10 cellular contexts compared by ENCODE assay signal in the genomic region with DNA sequence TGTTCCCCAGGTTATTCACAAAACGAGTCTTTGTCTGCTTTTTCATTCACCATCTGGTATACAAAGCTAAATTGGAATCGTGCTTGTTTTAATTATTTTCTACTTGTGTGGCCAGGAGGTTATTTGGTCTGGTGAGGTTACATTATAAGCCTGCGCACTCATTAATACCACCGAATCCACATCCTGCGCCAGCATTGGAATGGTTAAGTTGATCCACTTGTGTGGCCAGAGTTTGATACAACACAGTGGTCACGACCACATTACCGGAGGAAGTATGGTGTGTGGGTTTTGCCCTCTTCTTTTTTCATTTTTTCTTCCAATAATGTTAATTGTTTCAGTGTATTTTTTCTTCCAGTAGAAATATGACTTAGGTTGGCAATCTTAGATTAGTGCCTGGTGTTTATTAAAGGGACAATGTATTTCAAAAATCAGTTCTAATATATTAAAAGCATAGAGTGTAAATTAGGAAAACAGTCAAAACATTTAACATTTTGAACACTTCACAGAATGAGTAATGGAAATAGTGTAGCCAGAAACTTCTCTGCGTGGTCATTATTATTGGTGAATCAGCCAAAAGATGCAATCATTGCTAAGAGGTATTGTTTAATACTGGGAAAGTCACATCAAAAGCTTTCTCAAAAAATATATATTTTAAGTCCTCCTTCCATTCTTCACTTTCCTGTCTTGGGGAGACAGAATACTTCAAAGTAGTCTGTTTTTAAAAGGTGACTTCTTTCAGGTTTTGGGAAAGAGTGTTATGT.
DNase-seq lines count a peak whose midpoint lies in the region; ATAC-seq and TF ChIP-seq lines count a peak whose summit lies in the region.
"Had no signal": no experiment of that assay in that cellular context is flagged by ENCODE, and none has a peak within 500 bp of the region (broad histone marks: within the 10 kb centered on the region; RNA-seq: fewer than 3 reads in every experiment).

No MANE protein-coding gene starts in this region.

- no peaks in the 10 kb centered on the region for H3K9me3 ChIP-seq in WERI-Rb-1 (ENCODE audit: severe bottlenecking)
- H3K9me3 ChIP-seq in HAP-1: no peaks in the 10 kb centered on the region
- H3K9me3 ChIP-seq: body of pancreas, testis had no signal

- DNase-seq in activated naive CD4-positive, alpha-beta T cell treated with Interleukin-2 at 50 U/mL for 16 hours: no peak
- no peak for DNase-seq in WERI-Rb-1
- peak; percentile 70 for DNase-seq in fibroblast of mammary gland (ENCODE audit: low read depth)
- DNase-seq in stimulated activated naive CD8-positive, alpha-beta T cell treated with anti-CD3 and anti-CD28 coated beads, Interleukin-15, amount 100 ng/mL, for 72 hours: peak in 1 of 2 donors; percentile 62
- no peak for DNase-seq in pons (ENCODE audit: low spot score)
- no peak for DNase-seq in HAP-1 (ENCODE audit: low spot score in 2 of 2)
- no peak for DNase-seq in SHP77 treated with DMSO at 0.1 percent for 48 hours (lab: John Stamatoyannopoulos, UW)
- DNase-seq: body of pancreas had no signal

- in situ Hi-C loops in HAP-1 (cut with MboI; ENCODE audit: low sequenced_read_pairs): no loop called here

- peak overlapping the region; percentile 57 for H3K4me3 Mint-ChIP-seq in activated naive CD4-positive, alpha-beta T cell treated with anti-CD3 and anti-CD28 coated beads, Interleukin-2, amount 50 U/mL, for 24 hours
- peak overlapping the region; percentile 72 to 78 for H3K4me3 Mint-ChIP-seq in stimulated activated naive CD8-positive, alpha-beta T cell treated with anti-CD3 and anti-CD28 coated beads, Interleukin-15, amount 100 ng/mL, for 72 hours

- H3K27ac Mint-ChIP-seq in activated naive CD4-positive, alpha-beta T cell treated with anti-CD3 and anti-CD28 coated beads, Interleukin-2, amount 50 U/mL, for 24 hours: peak overlapping the region; percentile 87
- peak overlapping the region; percentile 95 to 97 for H3K27ac Mint-ChIP-seq in stimulated activated naive CD8-positive, alpha-beta T cell treated with anti-CD3 and anti-CD28 coated beads, Interleukin-15, amount 100 ng/mL, for 72 hours

- H3K27ac ChIP-seq in WERI-Rb-1: peak overlapping the region; percentile 49
- H3K27ac ChIP-seq: body of pancreas, testis had no signal

- H3K36me3 ChIP-seq in WERI-Rb-1 (no peaks in the 10 kb centered on the region), HAP-1 (replicated peaks) (no peaks in the 10 kb centered on the region)

- TF ChIP-seq CTCF in WERI-Rb-1 (IDR thresholded peaks at IDR 0.05; ENCODE audit: low read depth, low read length) (no peak), fibroblast of mammary gland (conservative IDR thresholded peaks at IDR 0.05; ENCODE audit: control insufficient read depth, insufficient read depth, low read depth, low read length) (no peak)

- H3K27me3 ChIP-seq in WERI-Rb-1 (ENCODE audit: insufficient read depth, low read depth, severe bottlenecking) (no peaks in the 10 kb centered on the region), HAP-1 (ENCODE audit: low read depth) (no peaks in the 10 kb centered on the region)
- H3K27me3 ChIP-seq: body of pancreas, testis had no signal

- H3K4me3 ChIP-seq in WERI-Rb-1 (ENCODE audit: low read depth, low read length): no peak overlapping the region
- H3K4me3 ChIP-seq in fibroblast of mammary gland (ENCODE audit: control insufficient read depth, low read depth, low read length): no peak overlapping the region
- H3K4me3 ChIP-seq in HAP-1: no peak overlapping the region
- H3K4me3 ChIP-seq: body of pancreas, testis had no signal

- H3K9me3 Mint-ChIP-seq in activated naive CD4-positive, alpha-beta T cell treated with anti-CD3 and anti-CD28 coated beads, Interleukin-2, amount 50 U/mL, for 24 hours: no peaks in the 10 kb centered on the region
- H3K9me3 Mint-ChIP-seq in stimulated activated naive CD8-positive, alpha-beta T cell treated with anti-CD3 and anti-CD28 coated beads, Interleukin-15, amount 100 ng/mL, for 72 hours: no peaks in the 10 kb centered on the region

- H3K27me3 Mint-ChIP-seq in activated naive CD4-positive, alpha-beta T cell treated with anti-CD3 and anti-CD28 coated beads, Interleukin-2, amount 50 U/mL, for 24 hours: no peaks in the 10 kb centered on the region
- H3K27me3 Mint-ChIP-seq in stimulated activated naive CD8-positive, alpha-beta T cell treated with anti-CD3 and anti-CD28 coated beads, Interleukin-15, amount 100 ng/mL, for 72 hours: no peaks in the 10 kb centered on the region

- H3K36me3 Mint-ChIP-seq in activated naive CD4-positive, alpha-beta T cell treated with anti-CD3 and anti-CD28 coated beads, Interleukin-2, amount 50 U/mL, for 24 hours: peaks cover 4% of the 10 kb centered on the region

- peak; percentile 56 for ATAC-seq in stimulated activated naive CD8-positive, alpha-beta T cell treated with anti-CD3 and anti-CD28 coated beads, Interleukin-15, amount 100 ng/mL, for 72 hours
- ATAC-seq: body of pancreas had no signal

- peaks cover 95% of the 10 kb centered on the region for H3K4me1 Mint-ChIP-seq in activated naive CD4-positive, alpha-beta T cell treated with anti-CD3 and anti-CD28 coated beads, Interleukin-2, amount 50 U/mL, for 24 hours
- peaks cover 98% of the 10 kb centered on the region for H3K4me1 Mint-ChIP-seq in stimulated activated naive CD8-positive, alpha-beta T cell treated with anti-CD3 and anti-CD28 coated beads, Interleukin-15, amount 100 ng/mL, for 72 hours

- peaks cover 15% of the 10 kb centered on the region for H3K4me1 ChIP-seq in HAP-1
